In genomic region chr14:81859071-81859470, GRCh38 we compare ENCODE assay signal across 14 cellular contexts.
A peak's percentile ranks its signal among the peaks of the same experiment; 100 is the strongest.
DNase-seq lines count a peak whose midpoint lies in the region; ATAC-seq and TF ChIP-seq lines count a peak whose summit lies in the region.
"Had no signal": no experiment of that assay in that cellular context is flagged by ENCODE, and none has a peak within 500 bp of the region (broad histone marks: within the 10 kb centered on the region; RNA-seq: fewer than 3 reads in every experiment).

No MANE protein-coding gene starts in this region.

- H3K4me1 ChIP-seq in heart left ventricle: no peaks in the 10 kb centered on the region
- H3K4me1 ChIP-seq: Caco-2 had no signal

- H3K36me3 ChIP-seq in heart left ventricle: no peaks in the 10 kb centered on the region

- H3K9me3 ChIP-seq in heart left ventricle: peaks cover 0 to 34% (median 8%) of the 10 kb centered on the region in 12 donors
- H3K9me3 ChIP-seq: Caco-2 had no signal

- intact Hi-C loops in left ventricle myocardium superior (cut with micrococcal nuclease) (no loop called here), heart left ventricle (cut with DNase I) (no loop called here)

- WGBS in heart left ventricle, 4 donors: 54 to 71% (median 62%) methylated on average over 2 of the region's 2 CpGs

- no peak for TF ChIP-seq CTCF in heart left ventricle (IDR thresholded peaks at IDR 0.05)

- ATAC-seq in left ventricle myocardium superior (peak; percentile 70), heart left ventricle (no peak), GM19467 (IDR thresholded peaks at IDR 0.05; ENCODE audit: unreplicated experiment) (no peak)
- ATAC-seq: CD8-positive, alpha-beta T cell; GM23338; HCT116 had no signal

- no peaks in the 10 kb centered on the region for H3K27me3 ChIP-seq in heart left ventricle

- DNase-seq in left ventricle myocardium superior (no peak), heart left ventricle (no peak), inferior parietal cortex (ENCODE audit: extremely low spot score) (peak; percentile 40), putamen (ENCODE audit: low spot score) (no peak)
- DNase-seq: C1 segment of cervical spinal cord; Caco-2; CD8-positive, alpha-beta T cell; DMS153; DND-41; H9 had no signal

- TF ChIP-seq POLR2A in heart left ventricle (IDR thresholded peaks at IDR 0.05): no peak

- no peak overlapping the region for H3K4me3 ChIP-seq in heart left ventricle
- H3K4me3 ChIP-seq: GM23338 had no signal

- H3K27ac ChIP-seq in heart left ventricle (no peak overlapping the region), temporal lobe (ENCODE audit: low read depth, low read length) (peak overlapping the region; percentile 61)
